Comparison of ENCODE assay signal across 19 cellular contexts in genomic region chr22:47102081-47102480, GRCh38.
DNase-seq lines count a peak whose midpoint lies in the region; ATAC-seq and TF ChIP-seq lines count a peak whose summit lies in the region.
"Had no signal": no experiment of that assay in that cellular context is flagged by ENCODE, and none has a peak within 500 bp of the region (broad histone marks: within the 10 kb centered on the region; RNA-seq: fewer than 3 reads in every experiment).

No MANE protein-coding gene starts in this region.

- peak; percentile 79 for ATAC-seq in esophagus mucosa
- ATAC-seq: CD8-positive, alpha-beta T cell; K562 had no signal

- peak in 1 of 2 experiments; percentile 30 for DNase-seq in Caco-2
- no peak for DNase-seq in NT2/D1 (ENCODE audit: low read depth, low spot score)
- DNase-seq in osteocyte (ENCODE audit: extremely low spot score, unreplicated experiment) = peak; percentile 71
- no peak for DNase-seq in GM10248 (ENCODE audit: extremely low spot score)
- DNase-seq in mesenteric fat pad (ENCODE audit: low spot score) = no peak
- DNase-seq in activated CD4-positive, alpha-beta T cell treated with anti-CD3 and anti-CD28 coated beads, Interleukin-2, amount 10 ng/mL, durations not matched to agents 7 days and 5 days = no peak
- DNase-seq in glomerular visceral epithelial cell (ENCODE audit: extremely low spot score) = no peak
- DNase-seq: CD8-positive, alpha-beta T cell; DND-41; GF-D8; NCI-H1436; NCI-H2029; NCI-H2171 treated with DMSO at 0.1 percent for 48 hours; NCI-H446 treated with DMSO at 0.1 percent for 48 hours; NCI-H748 treated with DMSO at 0.1 percent for 48 hours had no signal

- H3K4me1 ChIP-seq in Caco-2 (peaks cover 50% of the 10 kb centered on the region), NT2/D1 (ENCODE audit: insufficient read depth, insufficient read length) (peaks cover 15% of the 10 kb centered on the region)
- H3K4me1 ChIP-seq: BLaER1 had no signal

- POLR2A ChIA-PET in Caco-2 (lab: Charles Lee) = interaction anchor here (0.5 kb wide), 1 partner anchor 340 kb away, joined by 4 read pairs; no protein-coding TSS in a partner anchor
- POLR2A ChIA-PET in GM10248 (lab: Yijun Ruan, JAX) = no interaction called here
- POLR2A ChIA-PET in activated CD4-positive, alpha-beta T cell treated with anti-CD3 and anti-CD28 coated beads, Interleukin-2, amount 10 ng/mL, durations not matched to agents 7 days and 5 days (lab: Charles Lee) = no interaction called here

- H3K27me3 Mint-ChIP-seq in Caco-2 (ENCODE audit: insufficient read depth, unreplicated experiment) (no peaks in the 10 kb centered on the region), osteocyte (ENCODE audit: unreplicated experiment) (no peaks in the 10 kb centered on the region)
- H3K27me3 Mint-ChIP-seq in activated CD4-positive, alpha-beta T cell treated with anti-CD3 and anti-CD28 coated beads, Interleukin-2, amount 10 ng/mL, durations not matched to agents 7 days and 5 days = no peaks in the 10 kb centered on the region

- BruUV-seq in Caco-2 (replicated peaks; lab: Mats Ljungman, UMichigan) = TSS peak; percentile 82

- intact Hi-C loops in Caco-2 (cut with micrococcal nuclease; ENCODE audit: unreplicated experiment) = loop anchor here (1.0 kb wide), 2 partner anchors 9 to 167 kb away; no protein-coding TSS in a partner anchor

- H3K4me3 ChIP-seq in Caco-2 (ENCODE audit: low read depth, low read length) (no peak overlapping the region; the same call in 1 of the 2 replicates), NT2/D1 (ENCODE audit: insufficient read length, low read depth) (no peak overlapping the region)
- H3K4me3 ChIP-seq: BLaER1, K562, SJSA1 had no signal

- H3K27me3 ChIP-seq in Caco-2 (replicated peaks; ENCODE audit: control insufficient read depth, insufficient read depth, low read length) = no peaks in the 10 kb centered on the region
- no peaks in the 10 kb centered on the region for H3K27me3 ChIP-seq in NT2/D1 (ENCODE audit: insufficient read depth, insufficient read length)
- H3K27me3 ChIP-seq: BLaER1, SJSA1 had no signal

- peaks cover 33% of the 10 kb centered on the region for H3K36me3 Mint-ChIP-seq in Caco-2 (ENCODE audit: insufficient read depth, unreplicated experiment)
- H3K36me3 Mint-ChIP-seq in osteocyte (ENCODE audit: unreplicated experiment) = no peaks in the 10 kb centered on the region
- H3K36me3 Mint-ChIP-seq in activated CD4-positive, alpha-beta T cell treated with anti-CD3 and anti-CD28 coated beads, Interleukin-2, amount 10 ng/mL, durations not matched to agents 7 days and 5 days (ENCODE audit: low read depth) = no peaks in the 10 kb centered on the region

- peak overlapping the region; percentile 29 for H3K9ac ChIP-seq in NT2/D1 (ENCODE audit: insufficient read length, low read depth)
- H3K9ac ChIP-seq: BLaER1 had no signal

- H3K27ac Mint-ChIP-seq in Caco-2 (ENCODE audit: unreplicated experiment) (peak overlapping the region; percentile 94), osteocyte (ENCODE audit: unreplicated experiment) (no peak overlapping the region)
- no peak overlapping the region for H3K27ac Mint-ChIP-seq in activated CD4-positive, alpha-beta T cell treated with anti-CD3 and anti-CD28 coated beads, Interleukin-2, amount 10 ng/mL, durations not matched to agents 7 days and 5 days
- H3K27ac Mint-ChIP-seq: CD8-positive, alpha-beta T cell had no signal

- no peaks in the 10 kb centered on the region for H3K9me3 ChIP-seq in Caco-2
- H3K9me3 ChIP-seq in NT2/D1 (ENCODE audit: insufficient read depth, low read length) = no peaks in the 10 kb centered on the region
- H3K9me3 ChIP-seq: BLaER1, SJSA1 had no signal

- CTCF ChIA-PET in Caco-2 (lab: Charles Lee) = no interaction called here
- CTCF ChIA-PET in GM10248 (lab: Yijun Ruan, JAX) = no interaction called here
- CTCF ChIA-PET in activated CD4-positive, alpha-beta T cell treated with anti-CD3 and anti-CD28 coated beads, Interleukin-2, amount 10 ng/mL, durations not matched to agents 7 days and 5 days (lab: Charles Lee) = no interaction called here

- H3K4me3 Mint-ChIP-seq in Caco-2 (ENCODE audit: unreplicated experiment) (peak overlapping the region; percentile 66), osteocyte (ENCODE audit: unreplicated experiment) (no peak overlapping the region)
- H3K4me3 Mint-ChIP-seq in activated CD4-positive, alpha-beta T cell treated with anti-CD3 and anti-CD28 coated beads, Interleukin-2, amount 10 ng/mL, durations not matched to agents 7 days and 5 days = no peak overlapping the region
- H3K4me3 Mint-ChIP-seq: CD8-positive, alpha-beta T cell had no signal

- TF ChIP-seq CTCF in Caco-2 (IDR thresholded peaks at IDR 0.05; ENCODE audit: insufficient read depth in 1 of 2, low read depth in 1 of 2, low read length in 1 of 2, severe bottlenecking in 1 of 2, unreplicated experiment in 1 of 2) = no peak
- TF ChIP-seq CTCF in osteocyte (IDR thresholded peaks at IDR 0.05) = no peak
- TF ChIP-seq CTCF in GM10248 (IDR thresholded peaks at IDR 0.05; ENCODE audit: control extremely low read depth, extremely low read depth, low read depth, missing control alignments) = no peak

- H3K36me3 ChIP-seq in Caco-2 (ENCODE audit: control insufficient read depth, insufficient read depth, low read length) (peaks cover 2% of the 10 kb centered on the region; the same call in 1 of the 2 replicates), NT2/D1 (ENCODE audit: insufficient read depth, insufficient read length, low read length) (no peaks in the 10 kb centered on the region)
- H3K36me3 ChIP-seq: SJSA1 had no signal

- H3K9me3 Mint-ChIP-seq in Caco-2 (ENCODE audit: unreplicated experiment) = peaks cover 15% of the 10 kb centered on the region
- no peaks in the 10 kb centered on the region for H3K9me3 Mint-ChIP-seq in osteocyte (ENCODE audit: unreplicated experiment)
- H3K9me3 Mint-ChIP-seq in activated CD4-positive, alpha-beta T cell treated with anti-CD3 and anti-CD28 coated beads, Interleukin-2, amount 10 ng/mL, durations not matched to agents 7 days and 5 days = no peaks in the 10 kb centered on the region
- H3K9me3 Mint-ChIP-seq: CD8-positive, alpha-beta T cell had no signal

- H3K4me1 Mint-ChIP-seq in Caco-2 (ENCODE audit: low read depth, unreplicated experiment) (peaks cover 36% of the 10 kb centered on the region), osteocyte (ENCODE audit: unreplicated experiment) (peaks cover 10% of the 10 kb centered on the region)
- no peaks in the 10 kb centered on the region for H3K4me1 Mint-ChIP-seq in activated CD4-positive, alpha-beta T cell treated with anti-CD3 and anti-CD28 coated beads, Interleukin-2, amount 10 ng/mL, durations not matched to agents 7 days and 5 days
